Comparison of ENCODE assay signal across 8 cellular contexts in the genomic region with DNA sequence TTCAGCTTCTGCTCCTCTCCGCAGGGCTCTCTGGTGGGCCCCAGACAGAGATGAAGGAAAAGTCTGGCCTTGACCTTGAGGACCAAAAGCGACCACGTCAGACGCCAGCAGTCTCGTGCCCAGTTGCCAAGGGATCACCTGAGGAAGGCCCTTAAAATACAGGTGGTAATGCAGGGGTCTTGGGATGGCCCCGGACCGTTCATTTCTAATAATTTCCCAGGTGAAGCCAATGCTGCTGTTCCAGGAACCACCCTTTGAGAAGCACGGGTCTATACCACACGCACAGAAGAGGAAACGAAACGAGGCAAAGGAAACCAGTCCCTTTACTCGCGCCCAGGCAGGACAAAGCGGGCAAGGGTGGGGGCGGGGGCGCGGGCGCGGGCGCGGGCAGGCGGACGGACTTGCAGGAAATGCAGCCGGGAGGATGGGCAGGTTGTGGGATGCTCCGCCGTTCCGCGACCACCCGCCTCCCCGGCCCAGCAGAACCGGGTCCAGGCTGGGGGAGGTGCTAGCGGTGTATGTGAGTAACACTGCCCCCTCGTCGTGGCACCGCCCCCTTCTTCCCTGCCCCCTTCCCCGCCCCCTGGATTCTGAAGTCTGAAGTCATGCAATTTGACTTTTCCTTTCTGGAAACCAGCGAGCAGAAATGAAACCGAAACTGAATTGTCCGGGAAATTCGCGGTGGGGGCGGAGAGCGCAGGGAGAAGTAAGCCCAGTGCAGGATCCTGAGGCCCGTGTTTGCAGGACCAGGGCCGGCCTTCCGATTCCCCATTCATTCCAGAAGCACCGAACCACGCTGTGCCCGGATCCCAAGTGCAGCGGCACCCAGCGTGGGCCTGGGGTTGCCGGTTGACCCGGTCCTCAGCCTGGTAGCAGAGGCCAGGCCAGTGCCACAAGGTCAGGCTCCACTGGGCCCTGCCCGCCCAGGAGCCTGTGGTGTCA.
DNase-seq lines count a peak whose midpoint lies in the region; ATAC-seq lines count a peak whose summit lies in the region.

No MANE protein-coding gene starts in this region.

- DNase-seq in 8988T (peak; percentile 53), NOMO-1 (lab: John Stamatoyannopoulos, UW; ENCODE audit: unreplicated experiment in 2 of 2) (peak; percentile 77 to 81), activated T-cell treated with anti-CD3 and anti-CD28 coated beads for 4 hours (peak; percentile 62), epithelial cell of prostate (ENCODE audit: low read depth, low spot score) (peak; percentile 45), midbrain (lab: John Stamatoyannopoulos, UW) (peak; percentile 66)
- DNase-seq in stimulated activated CD8-positive, alpha-beta memory T cell treated with anti-CD3 and anti-CD28 coated beads, Interleukin-4, amount 100 ng/mL, for 48 hours: peak; percentile 59

- ATAC-seq in GM18511 (IDR thresholded peaks at IDR 0.05; ENCODE audit: unreplicated experiment) (peak; percentile 90), HG03175 (IDR thresholded peaks at IDR 0.05; ENCODE audit: unreplicated experiment) (peak; percentile 80)

- peak overlapping the region; percentile 50 for H3K27ac ChIP-seq in epithelial cell of prostate

Comparison
In these comparisons a context has a peak if more than half of its experiments do, and no peak if none do; other contexts are left out.
1. Peak in every context shown above with its lines: DNase-seq, ATAC-seq and H3K27ac ChIP-seq.